Comparison of ENCODE assay signal across 11 cellular contexts in genomic region chr4:16897351-16897750, GRCh38. TPM values are rescaled to one million over a fixed set of nuclear protein-coding genes. Genes with fewer than 3 reads are reported as not detected.
DNase-seq lines count a peak whose midpoint lies in the region; ATAC-seq lines count a peak whose summit lies in the region.
"Had no signal": no experiment of that assay in that cellular context is flagged by ENCODE, and none has a peak within 500 bp of the region (broad histone marks: within the 10 kb centered on the region; RNA-seq: fewer than 3 reads in every experiment).

No MANE protein-coding gene starts in this region.

- no peak for ATAC-seq in HG03135 (IDR thresholded peaks at IDR 0.05; ENCODE audit: unreplicated experiment)

- peak overlapping the region; percentile 72 for H3K4me3 ChIP-seq in ACC112 (ENCODE audit: low read depth, low read length)
- peak overlapping the region; percentile 27 for H3K4me3 ChIP-seq in SJSA1
- peak overlapping the region; percentile 23 to 51 for H3K4me3 ChIP-seq in neuronal stem cell (ENCODE audit: low read length in 2 of 2)
- H3K4me3 ChIP-seq: BLaER1 treated with 17β-estradiol and CSF1 and Interleukin-3, amounts not matched to agents 10 nM and 100 nM had no signal

- H2BK5ac ChIP-seq in neuronal stem cell (ENCODE audit: low read length): no peak overlapping the region

- H3K36me3 ChIP-seq in ACC112 (ENCODE audit: insufficient read depth, low read length) (no peaks in the 10 kb centered on the region), SJSA1 (no peaks in the 10 kb centered on the region), neuronal stem cell (replicated peaks in 1 of 2; ENCODE audit: control insufficient read depth in 2 of 2, insufficient read depth in 2 of 2, low read length in 2 of 2) (no peaks in the 10 kb centered on the region)
- H3K36me3 ChIP-seq: BLaER1 treated with 17β-estradiol and CSF1 and Interleukin-3, amounts not matched to agents 10 nM and 100 nM had no signal

- H3K27ac ChIP-seq in ACC112 (ENCODE audit: low read depth, low read length) (no peak overlapping the region), SJSA1 (peak overlapping the region; percentile 20), neuronal stem cell (replicated peaks; ENCODE audit: low read length) (no peak overlapping the region)
- H3K27ac ChIP-seq: BLaER1 treated with 17β-estradiol and CSF1 and Interleukin-3, amounts not matched to agents 10 nM and 100 nM had no signal

- no peaks in the 10 kb centered on the region for H3K79me1 ChIP-seq in neuronal stem cell (ENCODE audit: low read depth, low read length)

- H4K91ac ChIP-seq in neuronal stem cell (ENCODE audit: low read depth, low read length, poor library complexity): no peak overlapping the region

- H3K9me3 ChIP-seq in SJSA1 (replicated peaks) (no peaks in the 10 kb centered on the region), neuronal stem cell (replicated peaks in 1 of 2; ENCODE audit: control insufficient read depth in 2 of 2, insufficient read depth in 1 of 2, low read depth in 1 of 2, low read length in 2 of 2) (no peaks in the 10 kb centered on the region)
- H3K9me3 ChIP-seq: BLaER1 treated with 17β-estradiol and CSF1 and Interleukin-3, amounts not matched to agents 10 nM and 100 nM had no signal

- H3K4me2 ChIP-seq in neuronal stem cell (ENCODE audit: insufficient read depth, low read length, poor library complexity, severe bottlenecking): peak overlapping the region; percentile 53
- H3K4me2 ChIP-seq: BLaER1 treated with 17β-estradiol and CSF1 and Interleukin-3, amounts not matched to agents 10 nM and 100 nM had no signal

- H2BK12ac ChIP-seq in neuronal stem cell (ENCODE audit: low read length): no peak overlapping the region

- DNase-seq in SJSA1 (ENCODE audit: low read depth in 1 of 2, low spot score in 2 of 2) (peak in 1 of 2 experiments; percentile 42), foreskin melanocyte (peak; percentile 11), neuronal stem cell (ENCODE audit: low spot score) (no peak), cortex of kidney (lab: John Stamatoyannopoulos, UW) (no peak), ecto neural progenitor cell (ENCODE audit: low spot score) (no peak)
- no peak for DNase-seq in activated CD8-positive, alpha-beta memory T cell treated with anti-CD3 and anti-CD28 coated beads for 24 hours
- DNase-seq: NCI-H2081 treated with DMSO at 0.1 percent for 48 hours; stimulated activated naive CD4-positive, alpha-beta T cell treated with Interleukin-2 at 50 U/mL for 16 hours had no signal

- H3K23ac ChIP-seq in neuronal stem cell (ENCODE audit: low read depth, low read length, poor library complexity): no peak overlapping the region

- no peak overlapping the region for H2AK5ac ChIP-seq in neuronal stem cell (ENCODE audit: low read depth, low read length)

- H3K9ac ChIP-seq in neuronal stem cell (ENCODE audit: low read depth, low read length, poor library complexity): no peak overlapping the region
- H3K9ac ChIP-seq: BLaER1 treated with 17β-estradiol and CSF1 and Interleukin-3, amounts not matched to agents 10 nM and 100 nM had no signal

- H3K4me1 ChIP-seq in ACC112 (ENCODE audit: control insufficient read depth, insufficient read depth, low read length, unreplicated experiment): peaks cover 36% of the 10 kb centered on the region
- peaks cover 48% of the 10 kb centered on the region for H3K4me1 ChIP-seq in SJSA1 (replicated peaks)
- peaks cover 6 to 28% of the 10 kb centered on the region in 2 donors for H3K4me1 ChIP-seq in neuronal stem cell (ENCODE audit: control insufficient read depth in 2 of 2, insufficient read depth in 1 of 2, low read depth in 1 of 2, low read length in 2 of 2)

- no peaks in the 10 kb centered on the region for H3K79me2 ChIP-seq in ACC112 (ENCODE audit: control insufficient read depth, insufficient read depth, low read length, unreplicated experiment)

- H2AFZ ChIP-seq in ACC112 (ENCODE audit: low read length, unreplicated experiment) (peak overlapping the region; percentile 90), neuronal stem cell (ENCODE audit: low read length) (peak overlapping the region; percentile 78)

- H3K14ac ChIP-seq in neuronal stem cell (ENCODE audit: low read length): no peak overlapping the region

- no CpG with 5 or more reads among the region's 4 CpGs for WGBS in neuronal stem cell (ENCODE audit: extremely low coverage in 2 of 2, insufficient read length in 2 of 2, insufficient replicate concordance in 1 of 2), 2 donors

- H2BK120ac ChIP-seq in neuronal stem cell (ENCODE audit: low read depth, low read length): no peak overlapping the region

- H3K18ac ChIP-seq in neuronal stem cell (ENCODE audit: low read length): no peak overlapping the region

- H4K8ac ChIP-seq in neuronal stem cell (ENCODE audit: low read depth, low read length): no peak overlapping the region

- no peak overlapping the region for H2BK15ac ChIP-seq in neuronal stem cell (ENCODE audit: low read length)

- no peak overlapping the region for H3K4ac ChIP-seq in neuronal stem cell (ENCODE audit: low read length)

- H3K27me3 ChIP-seq in ACC112 (ENCODE audit: insufficient read depth, low read length): no peaks in the 10 kb centered on the region
- no peaks in the 10 kb centered on the region for H3K27me3 ChIP-seq in SJSA1 (replicated peaks)
- no peaks in the 10 kb centered on the region for H3K27me3 ChIP-seq in neuronal stem cell (ENCODE audit: control insufficient read depth in 3 of 3, insufficient read depth in 3 of 3, low read depth in 1 of 3, low read length in 3 of 3)

RNA-seq across cellular contexts. Expression of gene LDB2, which starts 1.1 kb away (rescaled TPM):
- 8.0 and 16.5 TPM in 2 replicates for total RNA-seq in SJSA1 (2014; rRNA removed; shearing (Covaris generic))
- 16.8 TPM for polyA plus RNA-seq in neuronal stem cell (2013, experiment 1 of 2)
- polyA plus RNA-seq in neuronal stem cell (2013, experiment 2 of 2): 17.6 TPM
